Comparison of ENCODE assay signal across 13 cellular contexts in the genomic region with DNA sequence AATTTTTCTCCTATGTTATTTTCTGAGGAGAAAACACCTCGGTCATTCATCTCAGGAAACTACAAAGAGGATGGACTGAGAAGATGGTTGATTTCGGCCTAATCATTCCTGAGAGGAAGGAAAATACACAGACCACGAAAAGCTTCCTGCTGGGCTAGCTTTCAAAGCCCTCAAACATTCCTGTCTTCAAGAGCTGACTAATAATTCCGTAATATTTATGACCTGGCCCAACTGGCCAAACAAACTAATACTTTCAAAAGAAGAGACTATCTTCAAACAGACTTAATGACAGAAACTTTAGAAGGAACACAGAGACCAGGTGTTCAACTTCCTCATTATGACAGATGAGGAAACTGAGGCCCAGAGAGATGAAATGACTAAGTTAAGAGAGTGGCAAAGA.
A peak's percentile ranks its signal among the peaks of the same experiment; 100 is the strongest.
DNase-seq lines count a peak whose midpoint lies in the region; ATAC-seq, FAIRE-seq and TF ChIP-seq lines count a peak whose summit lies in the region.
"Had no signal": no experiment of that assay in that cellular context is flagged by ENCODE, and none has a peak within 500 bp of the region (broad histone marks: within the 10 kb centered on the region; RNA-seq: fewer than 3 reads in every experiment).

No MANE protein-coding gene starts in this region.

- H3K27me3 ChIP-seq in endodermal cell (ENCODE audit: control insufficient read depth, insufficient read depth, low read length, poor library complexity, severe bottlenecking) = no peaks in the 10 kb centered on the region

- WGBS in endodermal cell (ENCODE audit: insufficient coverage in 1 of 2, insufficient read length in 1 of 2), 2 experiments = 90 to 95% methylated on average over 2 to 4 of the region's 4 CpGs

- DNase-seq in GM03348 (ENCODE audit: low spot score) = peak; percentile 63
- peak; percentile 48 for DNase-seq in RCC 7860 (ENCODE audit: low spot score)
- no peak for DNase-seq in omental fat pad (ENCODE audit: low spot score)
- no peak for DNase-seq in NCI-H1105 treated with DMSO at 0.1 percent for 48 hours (lab: John Stamatoyannopoulos, UW)
- DNase-seq in endodermal cell = no peak
- no peak for DNase-seq in GM12892 (ENCODE audit: insufficient read length)
- DNase-seq: activated gamma-delta T cell; NCI-H1694; nucleus accumbens; stimulated activated CD4-positive, alpha-beta T cell treated with anti-CD3 and anti-CD28 coated beads, Interleukin-2, amount 100 ng/mL, for 24 hours had no signal

- no peak overlapping the region for H3K9ac ChIP-seq in endodermal cell (ENCODE audit: extremely low read depth, low read length, poor library complexity, severe bottlenecking)

- no peak overlapping the region for H3K4me3 ChIP-seq in endodermal cell (ENCODE audit: low read length)

- TF ChIP-seq POLR2A in GM12892 (IDR thresholded peaks at IDR 0.05; ENCODE audit: low read depth, low read length) = no peak

- TF ChIP-seq CTCF in omental fat pad (IDR thresholded peaks at IDR 0.05) (no peak), endodermal cell (conservative IDR thresholded peaks at IDR 0.05) (no peak)

- no peaks in the 10 kb centered on the region for H3K36me3 Mint-ChIP-seq in endodermal cell (ENCODE audit: low read depth)

- H3K27ac Mint-ChIP-seq in endodermal cell = no peak overlapping the region

- peaks cover 6% of the 10 kb centered on the region for H3K4me1 ChIP-seq in endodermal cell (ENCODE audit: control insufficient read depth, insufficient read depth, low read length)

- no peak overlapping the region for H3K4me3 Mint-ChIP-seq in endodermal cell

- no peaks in the 10 kb centered on the region for H3K9me3 ChIP-seq in endodermal cell (ENCODE audit: control insufficient read depth, low read length)

- H3K27ac ChIP-seq in endodermal cell (ENCODE audit: low read depth, low read length) = no peak overlapping the region

- peak; percentile 51 for ATAC-seq in esophagus mucosa
- peak; percentile 36 for ATAC-seq in omental fat pad (ENCODE audit: low FRiP score)
- ATAC-seq in HG02798 (IDR thresholded peaks at IDR 0.05; ENCODE audit: poor library complexity, unreplicated experiment) = no peak

- FAIRE-seq in RCC 7860 (lab: Jason Lieb, UNC) = peak; percentile 56
- no peak for FAIRE-seq in GM12892 (lab: Jason Lieb, UNC)
- FAIRE-seq: TTC549 had no signal

- H3K27me3 Mint-ChIP-seq in endodermal cell (ENCODE audit: insufficient read depth) = no peaks in the 10 kb centered on the region

- no peaks in the 10 kb centered on the region for H3K36me3 ChIP-seq in endodermal cell (ENCODE audit: control insufficient read depth, insufficient read depth, low read length)

- no peaks in the 10 kb centered on the region for H3K9me3 Mint-ChIP-seq in endodermal cell

- peaks cover 31% of the 10 kb centered on the region for H3K4me1 Mint-ChIP-seq in endodermal cell

Comparison
In these comparisons a context has a peak if more than half of its experiments do, and no peak if none do; other contexts are left out.
1. DNase-seq: peak in GM03348 (single experiment) and RCC 7860 (single experiment); none in omental fat pad (single experiment), NCI-H1105 treated with DMSO at 0.1 percent for 48 hours (single experiment), endodermal cell (single experiment) and GM12892 (single experiment).